In genomic region chr6:53651149-53651763, GRCh38 we compare ENCODE assay signal across 7 cellular contexts. TPM values are rescaled to one million over a fixed set of nuclear protein-coding genes. Genes with fewer than 3 reads are reported as not detected.
DNase-seq lines count a peak whose midpoint lies in the region; ATAC-seq and TF ChIP-seq lines count a peak whose summit lies in the region.

No MANE protein-coding gene starts in this region.

- no peak for TF ChIP-seq POLR2A in right lobe of liver (IDR thresholded peaks at IDR 0.05)

- peaks cover 0 to 10% (median 4%) of the 10 kb centered on the region in 4 donors for H3K4me1 ChIP-seq in right lobe of liver

- WGBS in right lobe of liver (ENCODE audit: insufficient coverage, low coverage, low lambda C conversion rate, missing lambda C conversion rate): under 1% methylated on average over 23 of the region's 26 CpGs

- H3K4me3 ChIP-seq in right lobe of liver: peak overlapping the region; percentile 54 to 67 (median 63)

- H3K36me3 ChIP-seq in right lobe of liver: no peaks in the 10 kb centered on the region

- intact Hi-C loops in dendritic cell treated with granulocyte-macrophage colony-stimulating factor and Interleukin-4, amounts not matched to agents 40 ng/mL and 50 ng/mL, for 4 days (cut with micrococcal nuclease): loop anchor here (1.0 to 5.0 kb wide), 4 partner anchors 76 to 158 kb away; partner anchors contain the start of gene GCLC
- intact Hi-C loops in right lobe of liver (cut with DNase I): loop anchor here in 1 of 2 donors (10.0 kb wide), 1 partner anchor 126 kb away; no protein-coding TSS in a partner anchor

- peak overlapping the region; percentile 75 to 89 (median 89) for H3K27ac ChIP-seq in right lobe of liver

- peak overlapping the region; percentile 90 for H3K4me3 Mint-ChIP-seq in dendritic cell treated with granulocyte-macrophage colony-stimulating factor and Interleukin-4, amounts not matched to agents 40 ng/mL and 50 ng/mL, for 4 days

- DNase-seq in NCI-H446 (lab: John Stamatoyannopoulos, UW) (peak; percentile 64 to 87), right lobe of liver (peak in 2 of 3 donors; percentile 42 to 75)
- peak; percentile 29 to 50 for DNase-seq in activated CD4-positive, alpha-beta T cell treated with anti-CD3 and anti-CD28 coated beads for 24 hours (ENCODE audit: low read depth in 2 of 2)
- DNase-seq in stimulated activated CD4-positive, alpha-beta T cell treated with anti-CD3 and anti-CD28 coated beads, Interleukin-4, amount 100 ng/mL, for 4 hours: peak; percentile 55 to 75

- H3K27me3 Mint-ChIP-seq in dendritic cell treated with granulocyte-macrophage colony-stimulating factor and Interleukin-4, amounts not matched to agents 40 ng/mL and 50 ng/mL, for 4 days: peaks cover 14% of the 10 kb centered on the region

- H3K9me3 ChIP-seq in right lobe of liver: no peaks in the 10 kb centered on the region

- H3K36me3 Mint-ChIP-seq in dendritic cell treated with granulocyte-macrophage colony-stimulating factor and Interleukin-4, amounts not matched to agents 40 ng/mL and 50 ng/mL, for 4 days (ENCODE audit: low read depth): no peaks in the 10 kb centered on the region

- no peaks in the 10 kb centered on the region for H3K27me3 ChIP-seq in right lobe of liver

- ATAC-seq in GM18502 (IDR thresholded peaks at IDR 0.05; ENCODE audit: poor library complexity, unreplicated experiment) (peak; percentile 42), HG03108 (IDR thresholded peaks at IDR 0.05; ENCODE audit: unreplicated experiment) (peak; percentile 49), right lobe of liver (peak; percentile 60 to 71 (median 66))

- peak overlapping the region; percentile 91 for H3K27ac Mint-ChIP-seq in dendritic cell treated with granulocyte-macrophage colony-stimulating factor and Interleukin-4, amounts not matched to agents 40 ng/mL and 50 ng/mL, for 4 days

- peak; percentile 42 to 54 (median 48) for TF ChIP-seq CTCF in right lobe of liver (IDR thresholded peaks at IDR 0.05)

- H3K9me3 Mint-ChIP-seq in dendritic cell treated with granulocyte-macrophage colony-stimulating factor and Interleukin-4, amounts not matched to agents 40 ng/mL and 50 ng/mL, for 4 days: no peaks in the 10 kb centered on the region

- H3K4me1 Mint-ChIP-seq in dendritic cell treated with granulocyte-macrophage colony-stimulating factor and Interleukin-4, amounts not matched to agents 40 ng/mL and 50 ng/mL, for 4 days (ENCODE audit: low read depth): peaks cover 32% of the 10 kb centered on the region

RNA-seq across cellular contexts. Expression of gene KLHL31, which starts 14.3 kb away (rescaled TPM):
- total RNA-seq in right lobe of liver: under 1 TPM; 0.12 to 0.53 (median 0.23) TPM

Comparison
In these comparisons a context has a peak if more than half of its experiments do, and no peak if none do; other contexts are left out.
1. Peak in every context shown above with its lines: DNase-seq, ATAC-seq, H3K4me3 ChIP-seq and H3K27ac ChIP-seq.